ENCODE assay signal across 8 cellular contexts in the genomic region with DNA sequence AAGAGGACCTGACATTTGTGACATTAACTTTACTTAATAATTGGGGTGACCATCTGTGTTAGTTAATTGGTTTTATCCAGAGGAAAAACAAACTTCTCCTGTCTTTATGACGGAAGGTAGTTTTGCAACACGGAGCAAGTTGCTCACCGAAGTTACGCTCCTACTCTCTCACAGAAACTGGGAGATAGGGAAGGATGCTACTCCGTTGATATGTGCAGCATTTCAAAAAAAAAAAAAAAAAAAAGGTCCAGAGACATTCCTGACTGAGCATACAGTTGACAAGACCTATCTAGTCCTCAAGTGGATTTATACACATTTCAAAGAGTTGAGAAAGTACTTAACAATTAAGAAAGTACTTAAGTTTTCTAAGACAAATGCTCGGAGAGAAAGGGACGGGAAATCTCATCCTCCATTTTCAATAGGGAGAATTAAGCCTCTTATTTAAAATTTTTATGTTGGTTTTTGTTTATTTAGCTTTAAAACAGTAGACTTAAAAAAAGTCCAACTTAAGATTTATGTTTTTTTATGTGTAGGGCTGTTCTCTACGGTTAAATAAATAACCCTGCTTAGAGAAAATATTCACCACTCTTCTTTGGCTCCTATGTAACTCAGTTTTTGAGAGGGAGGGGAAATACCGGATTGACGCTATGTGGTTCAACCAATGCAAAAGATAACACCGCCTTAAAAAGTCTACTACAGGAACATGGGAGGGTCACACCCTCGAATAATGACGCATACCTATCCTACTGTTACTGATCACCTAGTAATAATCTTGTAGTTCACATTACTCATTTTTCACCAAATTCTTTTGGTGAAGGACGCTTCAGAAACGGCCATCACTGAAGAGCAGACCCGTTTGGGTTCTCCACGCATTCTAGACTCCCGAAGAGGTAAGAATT. TPM values are rescaled to one million over a fixed set of nuclear protein-coding genes. Genes with fewer than 3 reads are reported as not detected.
DNase-seq lines count a peak whose midpoint lies in the region; ATAC-seq and TF ChIP-seq lines count a peak whose summit lies in the region.

TSS of gene FER (plus strand) at position 787 of the 899 bp plus-strand sequence. CDS start 50,286 bp downstream, outside the sequence.

- peak within 1 kb of the TSS; percentile 95 for H3K4me3 Mint-ChIP-seq in activated T-cell treated with anti-CD3 and anti-CD28 coated beads, Interleukin-2, amount 50 U/mL, for 24 hours

- H3K27me3 ChIP-seq in neural cell (ENCODE audit: insufficient read depth, low read depth, low read length) = no peaks in the 10 kb centered on the region

- H3K36me3 ChIP-seq in neural cell (ENCODE audit: insufficient read depth, low read length) = no peaks in the 10 kb centered on the region

- H3K9ac ChIP-seq in neural cell (ENCODE audit: low read length) = peak within 1 kb of the TSS; percentile 85

- no peak for TF ChIP-seq EP300 in neural cell (conservative IDR thresholded peaks at IDR 0.05; ENCODE audit: poor library complexity, severe bottlenecking)

- peak within 1 kb of the TSS; percentile 74 for H3K27ac ChIP-seq in neural cell (ENCODE audit: low read length)

- H3F3A ChIP-seq in neural cell (ENCODE audit: insufficient read depth, low read length, poor library complexity, severe bottlenecking) = peaks cover 6% of the 10 kb centered on the region

- peak within 1 kb of the TSS; percentile 79 for H3K4me2 ChIP-seq in neural cell (ENCODE audit: low read length)

- peak within 1 kb of the TSS; percentile 95 for H3K27ac Mint-ChIP-seq in activated T-cell treated with anti-CD3 and anti-CD28 coated beads, Interleukin-2, amount 50 U/mL, for 24 hours

- peak; percentile 20 for ATAC-seq in HG02571 (IDR thresholded peaks at IDR 0.05; ENCODE audit: unreplicated experiment)

- no peaks in the 10 kb centered on the region for H3K9me2 ChIP-seq in neural cell (ENCODE audit: insufficient read depth, low read length)

- TF ChIP-seq RAD21 in neural cell (conservative IDR thresholded peaks at IDR 0.05) = no peak

- H3K4me3 ChIP-seq in fibroblast of mammary gland (ENCODE audit: control insufficient read depth, low read depth, low read length) (peak within 1 kb of the TSS; percentile 86), neural cell (ENCODE audit: low read length) (peak within 1 kb of the TSS; percentile 87)

- DNase-seq in GM13976 (ENCODE audit: low spot score) (peak; percentile 60), NCI-H510A (lab: John Stamatoyannopoulos, UW) (peak; percentile 5), fibroblast of mammary gland (ENCODE audit: low read depth) (peak; percentile 88), ureter (ENCODE audit: low spot score) (no peak), DMS79 (lab: John Stamatoyannopoulos, UW) (no peak)
- DNase-seq in activated T-cell treated with anti-CD3 and anti-CD28 coated beads, Interleukin-2, amount 50 U/mL, for 24 hours = peak; percentile 40

- peak within 1 kb of the TSS; percentile 89 for H2AFZ ChIP-seq in neural cell (ENCODE audit: low read depth, low read length)

- no peaks in the 10 kb centered on the region for H4K20me1 ChIP-seq in neural cell (ENCODE audit: insufficient read depth)

- peaks cover 25% of the 10 kb centered on the region for H3K4me1 Mint-ChIP-seq in activated T-cell treated with anti-CD3 and anti-CD28 coated beads, Interleukin-2, amount 50 U/mL, for 24 hours (ENCODE audit: low read depth)

- H3K36me3 Mint-ChIP-seq in activated T-cell treated with anti-CD3 and anti-CD28 coated beads, Interleukin-2, amount 50 U/mL, for 24 hours (ENCODE audit: low read depth) = peaks cover 6% of the 10 kb centered on the region

- H3K79me2 ChIP-seq in neural cell (replicated peaks; ENCODE audit: insufficient read depth, low read length) = peaks cover 21% of the 10 kb centered on the region

- no peaks in the 10 kb centered on the region for H3K9me3 ChIP-seq in neural cell (ENCODE audit: low read length)

- in situ Hi-C loops in GM13976 (cut with MboI; ENCODE audit: low sequenced_read_pairs, unreplicated experiment) = no loop called here

- no peak for TF ChIP-seq CTCF in GM13976 (IDR thresholded peaks at IDR 0.05; ENCODE audit: borderline replicate concordance, control extremely low read depth, extremely low read depth, insufficient read depth, missing control alignments)
- TF ChIP-seq CTCF in fibroblast of mammary gland (conservative IDR thresholded peaks at IDR 0.05; ENCODE audit: control insufficient read depth, insufficient read depth, low read depth, low read length) = no peak
- TF ChIP-seq CTCF in neural cell (IDR thresholded peaks at IDR 0.05; ENCODE audit: poor library complexity, severe bottlenecking) = no peak

- H3K9me3 Mint-ChIP-seq in activated T-cell treated with anti-CD3 and anti-CD28 coated beads, Interleukin-2, amount 50 U/mL, for 24 hours = no peaks in the 10 kb centered on the region

- peaks cover 3% of the 10 kb centered on the region for H3K27me3 Mint-ChIP-seq in activated T-cell treated with anti-CD3 and anti-CD28 coated beads, Interleukin-2, amount 50 U/mL, for 24 hours

TF ChIP-seq in neural cell, 6 proteins besides CTCF, POLR2A, EP300 and RAD21:
- TF ChIP-seq SMC3 (conservative IDR thresholded peaks at IDR 0.05; ENCODE audit: poor library complexity) (no peak), POLR2AphosphoS5 (IDR thresholded peaks at IDR 0.05) (no peak), EZH2 (IDR thresholded peaks at IDR 0.05; ENCODE audit: borderline replicate concordance, insufficient read depth, low read length, poor library complexity, severe bottlenecking) (no peak)

RNA-seq across cellular contexts. Expression of gene FER, which starts in this region (rescaled TPM):
- polyA plus RNA-seq in neural cell = 6.7 and 8.5 TPM in 2 replicates
- polyA minus RNA-seq in neural cell = 55.3 and 70.7 TPM in 2 replicates
- 38.7 TPM for total RNA-seq in ureter

Comparison
In these comparisons a context has a peak if more than half of its experiments do, and no peak if none do; other contexts are left out.
1. DNase-seq: peak in GM13976 (single experiment), NCI-H510A (single experiment), activated T-cell treated with anti-CD3 and anti-CD28 coated beads, Interleukin-2, amount 50 U/mL, for 24 hours (single experiment) and fibroblast of mammary gland (single experiment); none in ureter (single experiment) and DMS79 (single experiment).